ENCODE assay signal across 9 cellular contexts in the genomic region with DNA sequence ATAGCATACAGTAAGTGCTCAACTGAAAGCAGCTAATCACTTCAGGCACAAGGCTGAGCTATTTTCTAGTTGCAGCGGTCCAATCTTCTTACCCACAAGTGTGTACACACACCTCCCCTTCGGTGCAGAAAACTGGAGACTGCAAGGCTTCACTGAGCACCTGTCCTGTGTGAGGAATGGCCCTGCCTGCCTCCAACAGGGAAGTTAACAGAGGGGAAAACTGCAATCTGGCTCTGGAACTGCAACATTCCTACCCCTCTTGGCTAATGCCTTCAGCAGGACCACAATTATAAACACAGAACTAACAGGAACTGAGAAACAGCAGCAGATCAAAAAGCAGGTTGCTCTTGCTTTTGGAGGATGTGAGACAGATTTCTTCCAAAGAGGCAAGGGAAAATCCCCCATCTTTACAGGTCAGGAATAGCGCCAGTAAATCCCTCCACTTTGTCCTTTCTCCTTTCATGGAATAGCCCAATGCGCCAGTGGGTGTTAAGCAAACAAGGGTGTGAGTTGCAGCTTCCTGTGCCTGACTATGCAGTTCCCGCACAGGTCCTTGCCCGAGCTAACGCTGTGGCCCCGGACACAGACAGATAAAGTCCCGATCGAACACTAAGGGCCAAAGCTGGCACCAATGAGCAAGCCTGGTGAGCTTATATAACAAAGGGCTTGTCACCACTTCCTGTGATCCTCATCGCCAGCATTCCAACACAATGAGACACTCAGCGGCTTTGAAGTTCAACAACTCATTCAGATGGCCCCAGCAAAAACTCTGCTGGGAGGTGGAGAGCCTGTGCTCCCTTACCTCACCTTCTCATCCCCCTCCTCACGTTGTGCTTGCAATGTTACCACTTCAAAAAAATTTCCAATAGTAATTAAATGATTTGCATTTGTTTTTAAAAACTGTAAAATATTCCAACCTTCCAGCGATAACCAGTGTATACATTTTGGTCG. TPM values are rescaled to one million over a fixed set of nuclear protein-coding genes. Genes with fewer than 3 reads are reported as not detected.
DNase-seq lines count a peak whose midpoint lies in the region; ATAC-seq, FAIRE-seq and TF ChIP-seq lines count a peak whose summit lies in the region.
"Had no signal": no experiment of that assay in that cellular context is flagged by ENCODE, and none has a peak within 500 bp of the region (broad histone marks: within the 10 kb centered on the region; RNA-seq: fewer than 3 reads in every experiment).

No MANE protein-coding gene starts in this region.

- H3K27me3 ChIP-seq in bronchial epithelial cell (ENCODE audit: control insufficient read depth, insufficient read depth, low read length), result no peaks in the 10 kb centered on the region

- TF ChIP-seq CTCF in bronchial epithelial cell (IDR thresholded peaks at IDR 0.05; ENCODE audit: insufficient read depth, low read length, severe bottlenecking), result no peak

- peak overlapping the region in 20 of 21 experiments; percentile 15 to 84 (median 71) for H3K27ac ChIP-seq in skin epidermis

- H3K27me3 Mint-ChIP-seq in immature natural killer cell (ENCODE audit: low read depth in 3 of 3), result peaks cover 0 to 3% (median 1%) of the 10 kb centered on the region in 3 donors
- H3K27me3 Mint-ChIP-seq: T-cell had no signal

- H3K27ac Mint-ChIP-seq in immature natural killer cell, result no peak overlapping the region
- H3K27ac Mint-ChIP-seq: T-cell had no signal

- peak overlapping the region in 3 of 5 donors; percentile 10 to 57 (median 23) for H3K4me3 Mint-ChIP-seq in immature natural killer cell
- H3K4me3 Mint-ChIP-seq: T-cell had no signal

- H3K4me3 ChIP-seq in bronchial epithelial cell (ENCODE audit: low read depth, low read length) (no peak overlapping the region), skin epidermis (no peak overlapping the region)

- FAIRE-seq in bronchial epithelial cell (lab: Jason Lieb, UNC), result peak; percentile 23

- DNase-seq in ELR (ENCODE audit: low read depth) (peak; percentile 99), NCI-H146 treated with DMSO at 0.1 percent for 48 hours (lab: John Stamatoyannopoulos, UW; ENCODE audit: unreplicated experiment) (peak; percentile 68), bronchial epithelial cell (ENCODE audit: low read depth) (peak; percentile 89), immature natural killer cell (no peak)

- peaks cover 0 to 4% (median 0%) of the 10 kb centered on the region in 3 donors for H3K36me3 Mint-ChIP-seq in immature natural killer cell
- H3K36me3 Mint-ChIP-seq: T-cell had no signal

- no peak for ATAC-seq in HG03097 (IDR thresholded peaks at IDR 0.05; ENCODE audit: low FRiP score, unreplicated experiment)
- no peak for ATAC-seq in HG02623 (IDR thresholded peaks at IDR 0.05; ENCODE audit: unreplicated experiment)
- ATAC-seq in HG02798 (IDR thresholded peaks at IDR 0.05; ENCODE audit: poor library complexity, unreplicated experiment), result no peak
- ATAC-seq: T-cell had no signal

- H3K9me3 Mint-ChIP-seq in immature natural killer cell, result no peaks in the 10 kb centered on the region
- H3K9me3 Mint-ChIP-seq: T-cell had no signal

- no peaks in the 10 kb centered on the region for H3K36me3 ChIP-seq in bronchial epithelial cell (ENCODE audit: control insufficient read depth, insufficient read depth, low read length)

- H3K4me1 Mint-ChIP-seq in immature natural killer cell, result peaks cover 9 to 13% of the 10 kb centered on the region in 2 donors

RNA-seq across cellular contexts. Expression of a gene that starts 21.5 kb away (rescaled TPM):
- total RNA-seq in bronchial epithelial cell, result 14.5 and 16.6 TPM in 2 replicates
- polyA plus RNA-seq in immature natural killer cell, result under 1 TPM; 0.39 to 0.70 (median 0.57) TPM

Comparison
In these comparisons a context has a peak if more than half of its experiments do, and no peak if none do; other contexts are left out.
1. DNase-seq: peak in ELR (single experiment), NCI-H146 treated with DMSO at 0.1 percent for 48 hours (single experiment) and bronchial epithelial cell (single experiment); none in immature natural killer cell (0 of 3).